In the genomic region with DNA sequence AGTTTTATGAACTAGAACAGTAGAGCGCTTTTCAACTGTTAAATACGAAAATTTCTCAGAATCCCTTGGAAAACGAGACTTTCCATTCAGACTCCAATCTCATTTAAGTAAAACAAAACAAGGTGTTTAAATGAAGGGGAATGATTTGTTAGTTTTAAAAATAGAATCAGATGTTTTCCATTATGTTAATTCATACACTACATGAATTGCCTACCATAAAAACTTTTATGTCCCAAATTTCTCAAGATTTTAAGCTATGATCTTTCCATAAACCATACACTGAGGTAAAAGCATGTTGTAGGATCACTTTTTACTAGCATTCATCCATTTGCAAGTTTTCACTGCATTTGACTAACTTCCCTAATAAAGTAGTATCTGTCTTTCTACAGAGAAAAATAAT, we compare ENCODE assay signal across 28 cellular contexts.
"Had no signal": no experiment of that assay in that cellular context is flagged by ENCODE, and none has a peak within 500 bp of the region (broad histone marks: within the 10 kb centered on the region; RNA-seq: fewer than 3 reads in every experiment).

No MANE protein-coding gene starts in this region.

- DNase-seq: activated effector memory CD4-positive, alpha-beta T cell treated with anti-CD3 and anti-CD28 coated beads, Interleukin-2, amount 50 U/mL, for 16 hours; activated effector memory CD4-positive, alpha-beta T cell treated with Interleukin-2 at 50 U/mL for 16 hours; activated gamma-delta T cell; activated gamma-delta T cell treated with Interleukin-2 at 50 U/mL for 16 hours; activated naive CD4-positive, alpha-beta T cell; activated naive CD4-positive, alpha-beta T cell treated with anti-CD3 and anti-CD28 coated beads for 36 hours; activated naive CD4-positive, alpha-beta T cell treated with anti-CD3 and anti-CD28 coated beads, Interleukin-2, amount 10 ng/mL, durations not matched to agents 7 days and 5 days; activated naive CD4-positive, alpha-beta T cell treated with anti-CD3 and anti-CD28 coated beads, Interleukin-2, amount 50 U/mL, for 16 hours; activated naive CD4-positive, alpha-beta T cell treated with Interleukin-2 at 50 U/mL for 16 hours; activated naive CD8-positive, alpha-beta T cell treated with anti-CD3 and anti-CD28 coated beads for 36 hours; activated naive CD8-positive, alpha-beta T cell treated with anti-CD3 and anti-CD28 coated beads, Interleukin-2, amount 10 ng/mL, durations not matched to agents 7 days and 5 days; activated naive CD8-positive, alpha-beta T cell treated with anti-CD3 and anti-CD28 coated beads, Interleukin-2, amount 50 U/mL, for 24 hours; activated T-cell treated with anti-CD3 and anti-CD28 coated beads, Interleukin-2, amount 50 U/mL, for 24 hours; activated T-cell treated with anti-CD3 and anti-CD28 coated beads, Interleukin-2, amount 50 U/mL, for 4 hours; activated T-cell treated with anti-CD3 and anti-CD28 coated beads, Interleukin-2, amount 50 U/mL, for 48 hours; activated T-cell treated with anti-CD3 and anti-CD28 coated beads, Interleukin-2, amount 50 U/mL, for 72 hours; adrenal gland; amniotic stem cell; amygdala; anterior cingulate cortex; aorta; body of pancreas; brain microvascular endothelial cell; caudate nucleus; central memory CD4-positive, alpha-beta T cell; cerebellar nuclear complex had no signal

- FAIRE-seq: astrocyte, bronchial epithelial cell had no signal
